In the genomic region with DNA sequence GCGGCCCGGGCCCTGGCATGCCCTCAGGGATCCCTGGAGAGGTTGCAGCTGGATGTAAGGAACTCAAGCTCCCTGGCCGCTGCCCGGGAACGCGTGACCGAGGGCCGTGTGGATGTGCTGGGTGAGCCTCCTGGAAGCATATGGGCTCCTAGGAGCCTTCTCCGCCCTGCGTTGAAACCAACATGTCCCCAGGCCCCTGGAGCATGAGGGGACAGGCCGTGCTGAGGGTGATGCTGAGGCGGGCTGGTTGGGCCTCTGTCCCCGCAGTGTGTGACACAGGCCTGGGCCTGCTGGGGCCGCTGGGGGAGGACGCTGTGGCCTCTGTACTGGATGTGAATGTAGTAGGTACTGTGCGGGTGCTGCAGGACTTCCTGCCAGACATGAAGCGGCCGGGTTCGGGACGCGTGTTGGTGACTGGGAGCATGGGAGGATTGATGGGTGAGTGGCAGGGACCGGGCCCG, we compare ENCODE assay signal across 25 cellular contexts. TPM values are rescaled to one million over a fixed set of nuclear protein-coding genes. Genes with fewer than 3 reads are reported as not detected.
DNase-seq lines count a peak whose midpoint lies in the region; ATAC-seq, FAIRE-seq and TF ChIP-seq lines count a peak whose summit lies in the region.
"Had no signal": no experiment of that assay in that cellular context is flagged by ENCODE, and none has a peak within 500 bp of the region (broad histone marks: within the 10 kb centered on the region; RNA-seq: fewer than 3 reads in every experiment).

No MANE protein-coding gene starts in this region.

- no peak overlapping the region for H3K4me3 ChIP-seq in right atrium auricular region
- no peak overlapping the region for H3K4me3 ChIP-seq in K562
- H3K4me3 ChIP-seq in kidney (ENCODE audit: low read length in 2 of 2): no peak overlapping the region
- no peak overlapping the region for H3K4me3 ChIP-seq in thymus (ENCODE audit: low read length)
- no peak overlapping the region for H3K4me3 ChIP-seq in breast epithelium
- H3K4me3 ChIP-seq in lower lobe of right lung: no peak overlapping the region
- H3K4me3 ChIP-seq: gastroesophageal sphincter, suprapubic skin, vagina had no signal

- H3K79me2 ChIP-seq in K562 (ENCODE audit: control insufficient read depth, insufficient read depth, low read length): no peaks in the 10 kb centered on the region

- TF ChIP-seq POLR2A in K562 (conservative IDR thresholded peaks at IDR 0.05) (no peak), breast epithelium (IDR thresholded peaks at IDR 0.05) (no peak)

- H3K27ac ChIP-seq in right atrium auricular region (no peak overlapping the region), K562 (ENCODE audit: extremely low read depth, low read depth, low read length) (no peak overlapping the region), kidney (ENCODE audit: low read depth in 2 of 2, low read length in 2 of 2) (no peak overlapping the region), thymus (ENCODE audit: low read depth) (peak overlapping the region; percentile 18), breast epithelium (peak overlapping the region in 1 of 2 donors; percentile 22), lower lobe of right lung (no peak overlapping the region)
- H3K27ac ChIP-seq: C4-2B, gastroesophageal sphincter, suprapubic skin, vagina had no signal

- BruUV-seq in K562 (replicated peaks; lab: Mats Ljungman, UMichigan): no TSS peak

- WGBS in K562 (ENCODE audit: insufficient coverage, low coverage, missing lambda C conversion rate): 90% methylated on average over 16 of the region's 23 CpGs
- WGBS in thymus: 96% methylated on average over 23 of the region's 23 CpGs

- no peaks in the 10 kb centered on the region for H4K20me1 ChIP-seq in K562 (replicated peaks; ENCODE audit: control insufficient read depth, insufficient read depth, low read length)

- DNase-seq in Right ventricle myocardium superior (peak; percentile 47), right atrium auricular region (ENCODE audit: low spot score) (no peak), K562 (ENCODE audit: extremely low read depth in 1 of 4, low spot score in 3 of 4) (peak in 1 of 4 experiments; percentile 1), kidney (peak; percentile 77), breast epithelium (ENCODE audit: low spot score in 2 of 2) (no peak), lower lobe of right lung (no peak)
- no peak for DNase-seq in activated CD4-positive, alpha-beta T cell treated with anti-CD3 and anti-CD28 coated beads for 48 hours
- DNase-seq: activated CD4-positive, alpha-beta T cell treated with anti-CD3 and anti-CD28 coated beads for 36 hours; DMS153; effector memory CD4-positive, alpha-beta T cell; Karpas-422; mesendoderm; MV-4-11; naive thymus-derived CD4-positive, alpha-beta T cell; NCI-H1694; NCI-H69; SHP77 treated with DMSO at 0.1 percent for 48 hours had no signal

- no peaks in the 10 kb centered on the region for H3K27me3 ChIP-seq in right atrium auricular region
- no peaks in the 10 kb centered on the region for H3K27me3 ChIP-seq in K562 (ENCODE audit: control insufficient read depth in 2 of 2, insufficient read depth in 2 of 2, low read length in 2 of 2)
- no peaks in the 10 kb centered on the region for H3K27me3 ChIP-seq in thymus (ENCODE audit: control insufficient read depth, insufficient read depth)
- no peaks in the 10 kb centered on the region for H3K27me3 ChIP-seq in breast epithelium
- no peaks in the 10 kb centered on the region for H3K27me3 ChIP-seq in lower lobe of right lung (ENCODE audit: low read depth)
- H3K27me3 ChIP-seq: gastroesophageal sphincter, suprapubic skin, vagina had no signal

- H3K9me1 ChIP-seq in K562 (ENCODE audit: control insufficient read depth, insufficient read depth, low read length): no peaks in the 10 kb centered on the region

- H3K9ac ChIP-seq in K562 (ENCODE audit: insufficient read depth in 1 of 2, low read depth in 2 of 2, low read length in 2 of 2): peak overlapping the region in 1 of 2 experiments; percentile 45; a peak in 1 of 4 replicates
- no peak overlapping the region for H3K9ac ChIP-seq in kidney (ENCODE audit: low read length in 2 of 2)

- POLR2A ChIA-PET in K562 (lab: Yijun Ruan, JAX): interaction anchor here (2.4 kb wide), 1 partner anchor 11 kb away, joined by 10 read pairs; a partner anchor contains a TSS

- peak; percentile 3 for ATAC-seq in Right ventricle myocardium superior (ENCODE audit: poor library complexity)
- ATAC-seq in K562: 0 out of 3 replicates have a peak, but pooled peaks have one; percentile 6
- ATAC-seq in lower lobe of right lung: no peak
- ATAC-seq: activated CD4-positive, alpha-beta T cell treated with anti-CD3 and anti-CD28 coated beads for 36 hours; activated naive CD4-positive, alpha-beta T cell treated with anti-CD3 and anti-CD28 coated beads, Interleukin-2, amount 50 U/mL, for 72 hours; activated T-helper 17 cell treated with anti-CD3 and anti-CD28 coated beads, Interleukin-2, amount 50 U/mL, for 72 hours; gastroesophageal sphincter; naive thymus-derived CD4-positive, alpha-beta T cell had no signal

- TF ChIP-seq EP300 in K562 (IDR thresholded peaks at IDR 0.05; ENCODE audit: low read length): no peak

- H3K4me2 ChIP-seq in K562 (ENCODE audit: insufficient read depth, low read length): no peak overlapping the region

- CTCF ChIA-PET in K562 (lab: Yijun Ruan, JAX; ENCODE audit: low intra/inter-chr PET ratio): no interaction called here

- TF ChIP-seq CTCF in right atrium auricular region (IDR thresholded peaks at IDR 0.05) (no peak), K562 (IDR thresholded peaks at IDR 0.05 in 2 of 3, conservative IDR thresholded peaks at IDR 0.05 in 1 of 3; ENCODE audit: insufficient read depth in 2 of 3, low read depth in 1 of 3, low read length in 3 of 3) (no peak), kidney (IDR thresholded peaks at IDR 0.05; ENCODE audit: borderline replicate concordance, extremely low read depth, insufficient read depth) (no peak), breast epithelium (IDR thresholded peaks at IDR 0.05) (no peak), lower lobe of right lung (IDR thresholded peaks at IDR 0.05) (no peak)

- intact Hi-C loops in Right ventricle myocardium superior (cut with DNase I): no loop called here
- intact Hi-C loops in K562 (cut with micrococcal nuclease): no loop called here
- intact Hi-C loops in kidney (cut with DNase I): no loop called here
- intact Hi-C loops in breast epithelium (cut with DNase I; ENCODE audit: low total_unique reads): no loop called here
- intact Hi-C loops in lower lobe of right lung (cut with DNase I): no loop called here

- H3K9me3 ChIP-seq in right atrium auricular region (no peaks in the 10 kb centered on the region), K562 (replicated peaks; ENCODE audit: control insufficient read depth, insufficient read depth, low read depth, low read length) (no peaks in the 10 kb centered on the region), kidney (ENCODE audit: control insufficient read depth in 1 of 2, low read length in 2 of 2) (no peaks in the 10 kb centered on the region), thymus (ENCODE audit: control insufficient read depth) (no peaks in the 10 kb centered on the region), breast epithelium (no peaks in the 10 kb centered on the region), lower lobe of right lung (no peaks in the 10 kb centered on the region)
- H3K9me3 ChIP-seq: gastroesophageal sphincter, suprapubic skin, vagina had no signal

- H3K36me3 ChIP-seq in right atrium auricular region (peaks cover 8% of the 10 kb centered on the region), K562 (ENCODE audit: control insufficient read depth, insufficient read depth, low read length) (peaks cover 15% of the 10 kb centered on the region; the same call in 1 of the 3 replicates), kidney (ENCODE audit: control insufficient read depth in 1 of 2, insufficient read depth in 2 of 2, low read length in 2 of 2) (peaks cover 0 to 3% of the 10 kb centered on the region in 2 donors), thymus (ENCODE audit: control insufficient read depth, insufficient read depth) (peaks cover 19% of the 10 kb centered on the region), breast epithelium (no peaks in the 10 kb centered on the region), lower lobe of right lung (peaks cover 32% of the 10 kb centered on the region)

- no peak overlapping the region for H2AFZ ChIP-seq in K562 (ENCODE audit: low read depth, low read length)

- no peak for TF ChIP-seq RAD21 in K562 (CRISPR knock-in tag; conservative IDR thresholded peaks at IDR 0.05 in 1 of 2, IDR thresholded peaks at IDR 0.05 in 1 of 2)

- FAIRE-seq in K562 (lab: Jason Lieb, UNC) (no peak), kidney (lab: Jason Lieb, UNC) (no peak)
- FAIRE-seq: TTC549 had no signal

- in situ Hi-C loops in K562 (cut with MboI): no loop called here

- H3K4me1 ChIP-seq in right atrium auricular region: peaks cover 0 to 16% of the 10 kb centered on the region in 2 donors
- peaks cover 0 to 31% of the 10 kb centered on the region in 2 experiments; a peak in 3 of 5 replicates for H3K4me1 ChIP-seq in K562 (replicated peaks in 1 of 2; ENCODE audit: control insufficient read depth in 2 of 2, insufficient read depth in 2 of 2, low read length in 2 of 2)
- H3K4me1 ChIP-seq in kidney (ENCODE audit: control insufficient read depth in 1 of 2, insufficient read depth in 1 of 2, low read depth in 1 of 2, low read length in 2 of 2): peaks cover 0 to 3% of the 10 kb centered on the region in 2 donors
- H3K4me1 ChIP-seq in thymus (ENCODE audit: control insufficient read depth, insufficient read depth, low read length): peaks cover 4% of the 10 kb centered on the region
- no peaks in the 10 kb centered on the region for H3K4me1 ChIP-seq in breast epithelium
- H3K4me1 ChIP-seq in lower lobe of right lung: peaks cover 4% of the 10 kb centered on the region

RNA-seq across cellular contexts. Expression of a gene that starts 5.7 kb away (rescaled TPM):
- total RNA-seq in Right ventricle myocardium superior: 0.78 TPM
- total RNA-seq in right atrium auricular region: under 1 TPM; 0.39 to 0.78 TPM
- total RNA-seq in K562 (2011; cell fraction: chromatin; rRNA removed; ENCODE audit: low replicate concordance): 3.9 and 8.6 TPM in 2 replicates
- 9.5 TPM in 2 replicates for total RNA-seq in K562 (2011; cell fraction: nucleolus; rRNA removed)
- total RNA-seq in K562 (2011; cell fraction: nucleoplasm; rRNA removed): 5.4 and 5.5 TPM in 2 replicates
- 21.1 and 25.0 TPM in 2 replicates for total RNA-seq in K562 (2014; rRNA removed)
- 1.1 and 1.3 TPM in 2 replicates for total RNA-seq in K562 (2014; rRNA removed; fragmentation: Illumina TruSeq; extraction: Trizol)
- 6.7 and 7.1 TPM in 2 replicates for total RNA-seq in K562 (2015; rRNA removed; fragmentation: Illumina TruSeq; extraction: Trizol)
- 12.9 and 13.9 TPM in 2 replicates for total RNA-seq in K562 (2021)
- 3.6 and 5.3 TPM in 2 replicates for polyA plus RNA-seq in K562 (2011; rRNA removed)
- polyA plus RNA-seq in K562 (2011; cell fraction: cytosol; rRNA removed): 6.4 and 18.6 TPM in 2 replicates
- 3.8 and 8.0 TPM in 2 replicates for polyA plus RNA-seq in K562 (2011; cell fraction: nucleus; rRNA removed)
- polyA plus RNA-seq in K562 (2012): 10.9 and 13.0 TPM in 2 replicates
- polyA plus RNA-seq in K562 (2014; fragmentation: Illumina TruSeq; extraction: Trizol): 1.6 and 7.0 TPM in 2 replicates
- polyA plus RNA-seq in K562 (2014; fragmentation: Nextera tagmentation; extraction: Ambion mirVana): under 1 TPM; 0.55 to 0.73 TPM
- 17.0 and 17.3 TPM in 2 replicates for polyA plus RNA-seq in K562 (2014; rRNA removed)
- 0.66 and 0.84 TPM in 2 replicates for polyA minus RNA-seq in K562 (2011; rRNA and poly(A)+ RNA removed)
- 4.9 and 8.0 TPM in 2 replicates for polyA minus RNA-seq in K562 (2011; cell fraction: cytosol; rRNA and poly(A)+ RNA removed)
- polyA minus RNA-seq in K562 (2011; cell fraction: nucleus; rRNA and poly(A)+ RNA removed): 2.3 and 2.7 TPM in 2 replicates
- 0.31 TPM for total RNA-seq in kidney
- polyA plus RNA-seq in kidney (ENCODE audit: insufficient read depth, low read depth, low replicate concordance): 3.3 TPM
- 6.1 TPM for polyA plus RNA-seq in thymus
- 1 to 10 TPM; 1.2 to 5.6 (median 1.8) TPM for total RNA-seq in breast epithelium
- total RNA-seq in lower lobe of right lung: 2.2 TPM

RNA-seq across cellular contexts. Expression of a gene that starts 11.0 kb away (rescaled TPM):
- total RNA-seq in Right ventricle myocardium superior (8.3 TPM), right atrium auricular region (10 to 100 TPM; 19.6 to 22.1 TPM), K562 (2014; rRNA removed) (13.9 and 14.0 TPM in 2 replicates), K562 (2014; rRNA removed; fragmentation: Illumina TruSeq; extraction: Trizol) (2.6 and 3.6 TPM in 2 replicates), K562 (2015; rRNA removed; fragmentation: Illumina TruSeq; extraction: Trizol) (9.3 and 10.7 TPM in 2 replicates), K562 (2021) (18.0 and 21.5 TPM in 2 replicates), kidney (37.5 TPM), breast epithelium (100 to 1,000 TPM in 1 of 3 donors, 10 to 100 TPM in 2; 42.9 to 101 (median 48.4) TPM), lower lobe of right lung (39.1 TPM)
- 16.1 and 63.4 TPM in 2 replicates for total RNA-seq in K562 (2011; cell fraction: chromatin; rRNA removed; ENCODE audit: low replicate concordance)
- 75.0 and 82.4 TPM in 2 replicates for total RNA-seq in K562 (2011; cell fraction: nucleolus; rRNA removed)
- 39.3 and 45.6 TPM in 2 replicates for total RNA-seq in K562 (2011; cell fraction: nucleoplasm; rRNA removed)
- polyA plus RNA-seq in K562 (2011; rRNA removed) (8.5 and 8.6 TPM in 2 replicates), K562 (2014; fragmentation: Illumina TruSeq; extraction: Trizol) (6.2 and 12.7 TPM in 2 replicates), K562 (2014; fragmentation: Nextera tagmentation; extraction: Ambion mirVana) (under 1 TPM; 0.04 to 0.21 TPM), K562 (2014; rRNA removed) (17.2 and 20.8 TPM in 2 replicates), kidney (ENCODE audit: insufficient read depth, low read depth, low replicate concordance) (52.7 TPM), thymus (33.6 TPM)
- 7.8 and 21.4 TPM in 2 replicates for polyA plus RNA-seq in K562 (2011; cell fraction: cytosol; rRNA removed)
- 29.1 and 66.7 TPM in 2 replicates for polyA plus RNA-seq in K562 (2011; cell fraction: nucleus; rRNA removed)
- 10.6 and 14.8 TPM in 2 replicates for polyA plus RNA-seq in K562 (2012)
- 2.3 and 6.4 TPM in 2 replicates for polyA minus RNA-seq in K562 (2011; rRNA and poly(A)+ RNA removed)
- 3.2 and 8.1 TPM in 2 replicates for polyA minus RNA-seq in K562 (2011; cell fraction: cytosol; rRNA and poly(A)+ RNA removed)
- polyA minus RNA-seq in K562 (2011; cell fraction: nucleus; rRNA and poly(A)+ RNA removed): 17.4 and 22.3 TPM in 2 replicates

RNA-seq across cellular contexts. Expression of a gene that starts 14.9 kb away (rescaled TPM):
- total RNA-seq in Right ventricle myocardium superior (41.6 TPM), right atrium auricular region (10 to 100 TPM; 18.1 to 19.0 TPM), K562 (2014; rRNA removed) (43.5 and 62.9 TPM in 2 replicates), K562 (2014; rRNA removed; fragmentation: Illumina TruSeq; extraction: Trizol) (33.3 and 43.2 TPM in 2 replicates), K562 (2015; rRNA removed; fragmentation: Illumina TruSeq; extraction: Trizol) (25.4 and 32.0 TPM in 2 replicates), K562 (2021) (167 and 175 TPM in 2 replicates), kidney (71.9 TPM), breast epithelium (10 to 100 TPM; 21.4 to 48.1 (median 26.9) TPM), lower lobe of right lung (65.8 TPM)
- 117 and 276 TPM in 2 replicates for total RNA-seq in K562 (2011; cell fraction: chromatin; rRNA removed; ENCODE audit: low replicate concordance)
- 148 and 164 TPM in 2 replicates for total RNA-seq in K562 (2011; cell fraction: nucleolus; rRNA removed)
- total RNA-seq in K562 (2011; cell fraction: nucleoplasm; rRNA removed): 145 and 162 TPM in 2 replicates
- polyA plus RNA-seq in K562 (2011; rRNA removed) (38.7 and 58.6 TPM in 2 replicates), K562 (2014; fragmentation: Illumina TruSeq; extraction: Trizol) (99.8 and 139 TPM in 2 replicates), K562 (2014; fragmentation: Nextera tagmentation; extraction: Ambion mirVana) (10 to 100 TPM; 62.3 to 80.6 TPM), K562 (2014; rRNA removed) (80.5 and 95.2 TPM in 2 replicates), kidney (ENCODE audit: insufficient read depth, low read depth, low replicate concordance) (145 TPM), thymus (89.3 TPM)
- polyA plus RNA-seq in K562 (2011; cell fraction: cytosol; rRNA removed): 34.8 and 93.5 TPM in 2 replicates
- 262 and 432 TPM in 2 replicates for polyA plus RNA-seq in K562 (2011; cell fraction: nucleus; rRNA removed)
- 137 and 160 TPM in 2 replicates for polyA plus RNA-seq in K562 (2012)
- polyA minus RNA-seq in K562 (2011; rRNA and poly(A)+ RNA removed): 19.9 and 27.4 TPM in 2 replicates
- polyA minus RNA-seq in K562 (2011; cell fraction: cytosol; rRNA and poly(A)+ RNA removed): 39.1 and 51.2 TPM in 2 replicates
- 39.4 and 40.0 TPM in 2 replicates for polyA minus RNA-seq in K562 (2011; cell fraction: nucleus; rRNA and poly(A)+ RNA removed)

RNA-seq across cellular contexts. Expression of a gene that starts 19.9 kb away (rescaled TPM):
- total RNA-seq in Right ventricle myocardium superior (69.1 TPM), right atrium auricular region (10 to 100 TPM; 40.1 to 63.6 TPM), K562 (2014; rRNA removed) (42.9 and 51.6 TPM in 2 replicates), K562 (2014; rRNA removed; fragmentation: Illumina TruSeq; extraction: Trizol) (41.2 and 45.4 TPM in 2 replicates), K562 (2015; rRNA removed; fragmentation: Illumina TruSeq; extraction: Trizol) (47.6 and 48.6 TPM in 2 replicates), K562 (2021) (50.0 and 55.1 TPM in 2 replicates), kidney (38.7 TPM), breast epithelium (10 to 100 TPM; 27.2 to 49.8 (median 39.4) TPM), lower lobe of right lung (70.5 TPM)
- total RNA-seq in K562 (2011; cell fraction: chromatin; rRNA removed; ENCODE audit: low replicate concordance): 94.6 and 259 TPM in 2 replicates
- total RNA-seq in K562 (2011; cell fraction: nucleolus; rRNA removed): 158 and 168 TPM in 2 replicates
- 148 and 161 TPM in 2 replicates for total RNA-seq in K562 (2011; cell fraction: nucleoplasm; rRNA removed)
- polyA plus RNA-seq in K562 (2011; rRNA removed) (41.8 and 58.9 TPM in 2 replicates), K562 (2014; fragmentation: Illumina TruSeq; extraction: Trizol) (71.5 and 84.2 TPM in 2 replicates), K562 (2014; fragmentation: Nextera tagmentation; extraction: Ambion mirVana) (100 to 1,000 TPM in 1 of 2 experiments, 10 to 100 TPM in 1; 82.7 to 100 TPM), K562 (2014; rRNA removed) (71.3 and 82.0 TPM in 2 replicates), kidney (ENCODE audit: insufficient read depth, low read depth, low replicate concordance) (41.0 TPM), thymus (45.2 TPM)
- polyA plus RNA-seq in K562 (2011; cell fraction: cytosol; rRNA removed): 35.1 and 46.5 TPM in 2 replicates
- polyA plus RNA-seq in K562 (2011; cell fraction: nucleus; rRNA removed): 76.8 and 145 TPM in 2 replicates
- 46.8 and 71.4 TPM in 2 replicates for polyA plus RNA-seq in K562 (2012)
- 42.5 and 66.7 TPM in 2 replicates for polyA minus RNA-seq in K562 (2011; rRNA and poly(A)+ RNA removed)
- polyA minus RNA-seq in K562 (2011; cell fraction: cytosol; rRNA and poly(A)+ RNA removed): 16.9 and 28.1 TPM in 2 replicates
- polyA minus RNA-seq in K562 (2011; cell fraction: nucleus; rRNA and poly(A)+ RNA removed): 36.9 and 49.1 TPM in 2 replicates

RNA-seq across cellular contexts. Expression of a gene that starts 30.5 kb away (rescaled TPM):
- 2.3 TPM for total RNA-seq in Right ventricle myocardium superior
- 1 to 10 TPM; 1.2 to 1.6 TPM for total RNA-seq in right atrium auricular region
- total RNA-seq in K562 (2011; cell fraction: chromatin; rRNA removed; ENCODE audit: low replicate concordance): 63.5 and 83.8 TPM in 2 replicates
- total RNA-seq in K562 (2011; cell fraction: nucleolus; rRNA removed): 39.0 and 45.4 TPM in 2 replicates
- total RNA-seq in K562 (2011; cell fraction: nucleoplasm; rRNA removed): 59.4 and 78.8 TPM in 2 replicates
- 46.7 and 50.8 TPM in 2 replicates for total RNA-seq in K562 (2014; rRNA removed)
- total RNA-seq in K562 (2014; rRNA removed; fragmentation: Illumina TruSeq; extraction: Trizol): 28.1 and 31.6 TPM in 2 replicates
- 26.2 and 27.9 TPM in 2 replicates for total RNA-seq in K562 (2015; rRNA removed; fragmentation: Illumina TruSeq; extraction: Trizol)
- total RNA-seq in K562 (2021): 29.3 and 34.4 TPM in 2 replicates
- 25.6 and 32.8 TPM in 2 replicates for polyA plus RNA-seq in K562 (2011; rRNA removed)
- polyA plus RNA-seq in K562 (2011; cell fraction: cytosol; rRNA removed): 11.3 and 14.9 TPM in 2 replicates
- polyA plus RNA-seq in K562 (2011; cell fraction: nucleus; rRNA removed): 96.3 and 104 TPM in 2 replicates
- polyA plus RNA-seq in K562 (2012): 33.2 and 36.0 TPM in 2 replicates
- 48.3 and 50.5 TPM in 2 replicates for polyA plus RNA-seq in K562 (2014; fragmentation: Illumina TruSeq; extraction: Trizol)
- polyA plus RNA-seq in K562 (2014; fragmentation: Nextera tagmentation; extraction: Ambion mirVana): 10 to 100 TPM; 13.8 to 16.0 TPM
- 64.0 and 65.6 TPM in 2 replicates for polyA plus RNA-seq in K562 (2014; rRNA removed)
- polyA minus RNA-seq in K562 (2011; rRNA and poly(A)+ RNA removed): 17.9 and 20.6 TPM in 2 replicates
- 4.3 and 7.2 TPM in 2 replicates for polyA minus RNA-seq in K562 (2011; cell fraction: cytosol; rRNA and poly(A)+ RNA removed)
- 24.5 and 27.0 TPM in 2 replicates for polyA minus RNA-seq in K562 (2011; cell fraction: nucleus; rRNA and poly(A)+ RNA removed)
- 5.8 TPM for total RNA-seq in kidney
- polyA plus RNA-seq in kidney (ENCODE audit: insufficient read depth, low read depth, low replicate concordance): 3.6 TPM
- 5.1 TPM for polyA plus RNA-seq in thymus
- 1 to 10 TPM; 3.3 to 4.2 (median 3.5) TPM for total RNA-seq in breast epithelium
- total RNA-seq in lower lobe of right lung: 4.8 TPM

Comparison
In these comparisons a context has a peak if more than half of its experiments do, and no peak if none do; other contexts are left out.
1. DNase-seq: peak in Right ventricle myocardium superior (single experiment) and kidney (single experiment); none in right atrium auricular region (single experiment), activated CD4-positive, alpha-beta T cell treated with anti-CD3 and anti-CD28 coated beads for 48 hours (single experiment), breast epithelium (0 of 2) and lower lobe of right lung (single experiment).
2. ATAC-seq: peak in Right ventricle myocardium superior (single experiment) and K562 (single experiment); none in lower lobe of right lung (0 of 2).